Comparison of ENCODE assay signal across 13 cellular contexts in genomic region chrX:65900850-65901844, GRCh38.
"Had no signal": no experiment of that assay in that cellular context is flagged by ENCODE, and none has a peak within 500 bp of the region (broad histone marks: within the 10 kb centered on the region; RNA-seq: fewer than 3 reads in every experiment).

No MANE protein-coding gene starts in this region.

- H3K27ac Mint-ChIP-seq: activated naive CD4-positive, alpha-beta T cell treated with anti-CD3 and anti-CD28 coated beads for 36 hours had no signal

- DNase-seq: activated CD4-positive, alpha-beta T cell treated with anti-CD3 and anti-CD28 coated beads, Interleukin-2, amount 50 U/mL, for 4 hours; activated naive CD4-positive, alpha-beta T cell treated with anti-CD3 and anti-CD28 coated beads for 36 hours; adrenal gland; cortex of kidney; effector memory CD4-positive, alpha-beta T cell; kidney; left ventricle myocardium superior; mesenchymal stem cell; pancreas; stimulated activated CD4-positive, alpha-beta T cell treated with anti-CD3 and anti-CD28 coated beads, Interleukin-2, amount 100 ng/mL, for 48 hours; stimulated activated naive CD8-positive, alpha-beta T cell treated with anti-CD3 and anti-CD28 coated beads, Interleukin-15, Interleukin-2, amounts not matched to agents 100 U/mL and 50 U/mL, for 24 hours; upper lobe of right lung had no signal

- H3K27me3 Mint-ChIP-seq: central memory CD8-positive, alpha-beta T cell had no signal

- ATAC-seq: left ventricle myocardium superior; pancreas; stimulated activated naive CD8-positive, alpha-beta T cell treated with anti-CD3 and anti-CD28 coated beads, Interleukin-15, Interleukin-2, amounts not matched to agents 100 U/mL and 50 U/mL, for 24 hours; upper lobe of right lung had no signal

- H3K4me3 Mint-ChIP-seq: activated naive CD4-positive, alpha-beta T cell treated with anti-CD3 and anti-CD28 coated beads for 36 hours; central memory CD8-positive, alpha-beta T cell had no signal

- H3K9me3 Mint-ChIP-seq: central memory CD8-positive, alpha-beta T cell had no signal
